10 cellular contexts compared by ENCODE assay signal in the genomic region with DNA sequence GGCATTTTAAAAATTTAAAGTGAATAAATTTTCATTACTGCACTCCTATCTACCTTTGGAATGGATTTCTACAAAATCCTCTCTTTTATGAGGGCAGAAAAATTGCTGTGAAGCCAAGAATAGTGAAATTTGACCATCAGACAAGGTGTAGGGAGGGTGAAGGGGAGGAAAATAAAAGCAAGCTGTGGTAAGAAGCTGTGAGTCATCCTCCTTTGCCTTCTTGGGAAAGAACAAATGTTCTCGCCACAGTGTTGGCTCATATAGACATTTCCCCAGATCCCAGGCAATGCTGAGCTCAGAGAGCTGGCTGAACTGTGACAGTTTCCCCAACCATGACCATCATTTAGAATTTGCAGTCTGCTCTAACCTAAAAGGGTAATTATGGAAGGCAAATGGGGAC.
DNase-seq lines count a peak whose midpoint lies in the region; ATAC-seq, FAIRE-seq and TF ChIP-seq lines count a peak whose summit lies in the region.
"Had no signal": no experiment of that assay in that cellular context is flagged by ENCODE, and none has a peak within 500 bp of the region (broad histone marks: within the 10 kb centered on the region; RNA-seq: fewer than 3 reads in every experiment).

No MANE protein-coding gene starts in this region.

- intact Hi-C loops in esophagus squamous epithelium (cut with DNase I), result no loop called here

- peaks cover 9 to 37% (median 11%) of the 10 kb centered on the region in 3 donors for H3K4me1 ChIP-seq in esophagus squamous epithelium
- H3K4me1 ChIP-seq in osteoblast (ENCODE audit: insufficient read depth, low read length), result peaks cover 7% of the 10 kb centered on the region

- no peaks in the 10 kb centered on the region for H3K79me2 ChIP-seq in osteoblast (ENCODE audit: insufficient read depth, low read length)

- no peaks in the 10 kb centered on the region for H3K27me3 Mint-ChIP-seq in progenitor cell of endocrine pancreas
- H3K27me3 Mint-ChIP-seq: dendritic cell treated with granulocyte-macrophage colony-stimulating factor and Interleukin-4, amounts not matched to agents 40 ng/mL and 50 ng/mL, for 4 days had no signal

- H3K4me3 Mint-ChIP-seq in progenitor cell of endocrine pancreas (ENCODE audit: low read depth), result no peak overlapping the region
- H3K4me3 Mint-ChIP-seq: dendritic cell treated with granulocyte-macrophage colony-stimulating factor and Interleukin-4, amounts not matched to agents 40 ng/mL and 50 ng/mL, for 4 days had no signal

- peaks cover 9% of the 10 kb centered on the region for H3K36me3 Mint-ChIP-seq in progenitor cell of endocrine pancreas (ENCODE audit: insufficient read depth)

- no peak for TF ChIP-seq POLR2A in esophagus squamous epithelium (IDR thresholded peaks at IDR 0.05)

- H3K27ac ChIP-seq in esophagus squamous epithelium (peak overlapping the region in 3 of 4 donors; percentile 69 to 83 (median 78)), osteoblast (ENCODE audit: low read depth, low read length) (no peak overlapping the region)

- ATAC-seq in HG02763 (IDR thresholded peaks at IDR 0.05; ENCODE audit: unreplicated experiment) (no peak), HG02840 (IDR thresholded peaks at IDR 0.05; ENCODE audit: low FRiP score, unreplicated experiment) (no peak)

- H3K4me2 ChIP-seq in osteoblast (ENCODE audit: insufficient read depth, low read length), result no peak overlapping the region

- no peaks in the 10 kb centered on the region for H3K9me3 Mint-ChIP-seq in progenitor cell of endocrine pancreas (ENCODE audit: low read depth)
- H3K9me3 Mint-ChIP-seq: dendritic cell treated with granulocyte-macrophage colony-stimulating factor and Interleukin-4, amounts not matched to agents 40 ng/mL and 50 ng/mL, for 4 days had no signal

- H3K4me3 ChIP-seq in BJ (ENCODE audit: low read depth, low read length), result no peak overlapping the region
- no peak overlapping the region for H3K4me3 ChIP-seq in esophagus squamous epithelium
- H3K4me3 ChIP-seq in osteoblast (ENCODE audit: insufficient read depth, low read length), result no peak overlapping the region

- TF ChIP-seq CTCF in BJ (IDR thresholded peaks at IDR 0.05; ENCODE audit: insufficient read depth, low read depth, low read length) (no peak), esophagus squamous epithelium (IDR thresholded peaks at IDR 0.05) (no peak), osteoblast (IDR thresholded peaks at IDR 0.05; ENCODE audit: extremely low read depth, low read depth, low read length) (no peak), progenitor cell of endocrine pancreas (IDR thresholded peaks at IDR 0.05; ENCODE audit: unreplicated experiment) (no peak)

- WGBS in esophagus squamous epithelium, 2 donors, result 17 to 18% methylated on average over 1 of the region's 1 CpG

- H3K27ac Mint-ChIP-seq in progenitor cell of endocrine pancreas, result no peak overlapping the region
- H3K27ac Mint-ChIP-seq: dendritic cell treated with granulocyte-macrophage colony-stimulating factor and Interleukin-4, amounts not matched to agents 40 ng/mL and 50 ng/mL, for 4 days had no signal

- no peaks in the 10 kb centered on the region for H3K27me3 ChIP-seq in BJ (ENCODE audit: control insufficient read depth, insufficient read depth, low read length)
- H3K27me3 ChIP-seq in esophagus squamous epithelium, result no peaks in the 10 kb centered on the region
- peaks cover under 1% of the 10 kb centered on the region for H3K27me3 ChIP-seq in osteoblast (ENCODE audit: insufficient read depth, low read length)

- H3K4me1 Mint-ChIP-seq in progenitor cell of endocrine pancreas (ENCODE audit: low read depth), result peaks cover 14% of the 10 kb centered on the region

- peak; percentile 83 for DNase-seq in BJ (ENCODE audit: low read depth)
- DNase-seq in RCC 7860 (ENCODE audit: low spot score), result peak; percentile 56
- DNase-seq in esophagus squamous epithelium (lab: John Stamatoyannopoulos, UW), result no peak
- DNase-seq in osteoblast (ENCODE audit: insufficient read length, low spot score, missing footprints), result peak; percentile 97
- no peak for DNase-seq in progenitor cell of endocrine pancreas (ENCODE audit: low spot score, unreplicated experiment)
- no peak for DNase-seq in DMS114 treated with DMSO at 0.1 percent for 48 hours (lab: John Stamatoyannopoulos, UW; ENCODE audit: unreplicated experiment)
- DNase-seq: T-helper 2 cell had no signal

- H3K36me3 ChIP-seq in BJ (ENCODE audit: control insufficient read depth, insufficient read depth, low read length) (peaks cover 7% of the 10 kb centered on the region), esophagus squamous epithelium (peaks cover 0 to 16% (median 0%) of the 10 kb centered on the region in 3 donors), osteoblast (ENCODE audit: insufficient read depth, low read length) (no peaks in the 10 kb centered on the region)

- CTCF ChIA-PET in BJ (lab: Yijun Ruan, JAX), result interaction anchor here (0.8 to 1.6 kb wide), 5 partner anchors 9 to 554 kb away, joined by 3 to 9 read pairs (median 3); no protein-coding TSS in a partner anchor

- H4K20me1 ChIP-seq in osteoblast (ENCODE audit: insufficient read depth, low read length), result no peaks in the 10 kb centered on the region

- no peak overlapping the region for H2AFZ ChIP-seq in osteoblast (ENCODE audit: low read length)

- peak; percentile 79 for FAIRE-seq in RCC 7860 (lab: Jason Lieb, UNC)

- POLR2A ChIA-PET in BJ (lab: Charles Lee), result interaction anchor here (0.5 to 0.6 kb wide), 2 partner anchors 24 to 235 kb away, joined by 3 to 6 read pairs; partner anchors contain the start of gene PBX1

- H3K9me3 ChIP-seq in esophagus squamous epithelium (no peaks in the 10 kb centered on the region), osteoblast (ENCODE audit: low read depth, low read length) (no peaks in the 10 kb centered on the region)

Comparison
In these comparisons a context has a peak if more than half of its experiments do, and no peak if none do; other contexts are left out.
1. DNase-seq: peak in BJ (single experiment), RCC 7860 (single experiment) and osteoblast (single experiment); none in esophagus squamous epithelium (single experiment), progenitor cell of endocrine pancreas (single experiment) and DMS114 treated with DMSO at 0.1 percent for 48 hours (single experiment).